ENCODE assay signal across 15 cellular contexts in genomic region chr1:112686417-112686816, GRCh38.
"Had no signal": no experiment of that assay in that cellular context is flagged by ENCODE, and none has a peak within 500 bp of the region (broad histone marks: within the 10 kb centered on the region; RNA-seq: fewer than 3 reads in every experiment).

No MANE protein-coding gene starts in this region.

- ATAC-seq: gastrocnemius medialis; heart right ventricle; naive thymus-derived CD4-positive, alpha-beta T cell had no signal

- H3K9me3 ChIP-seq: colonic mucosa, gastrocnemius medialis, heart right ventricle, neutrophil, right atrium auricular region, tibial artery, vagina had no signal

- H3K27ac Mint-ChIP-seq: T-helper 2 cell treated with Interferon-gamma antibody and Interleukin-4, amounts not matched to agents 5 μg/mL and 100 μg/mL, for 36 hours had no signal

- H3K4me3 ChIP-seq: colonic mucosa, gastrocnemius medialis, heart right ventricle, right atrium auricular region, tibial artery, vagina had no signal

- H3K27ac ChIP-seq: colonic mucosa, gastrocnemius medialis, heart right ventricle, neutrophil, right atrium auricular region, tibial artery, vagina had no signal

- H3K4me3 Mint-ChIP-seq: naive thymus-derived CD4-positive, alpha-beta T cell; T-helper 2 cell treated with Interferon-gamma antibody and Interleukin-4, amounts not matched to agents 5 μg/mL and 100 μg/mL, for 36 hours had no signal

- H3K36me3 ChIP-seq: colonic mucosa, neutrophil had no signal

- DNase-seq: activated CD4-positive, alpha-beta T cell treated with anti-CD3 and anti-CD28 coated beads, Interleukin-2, amount 50 U/mL, for 4 hours; activated CD4-positive, CD25-positive, alpha-beta regulatory T cell treated with anti-CD3 and anti-CD28 coated beads, Interleukin-2, amount 50 U/mL, for 72 hours; activated gamma-delta T cell treated with Interleukin-2 at 50 U/mL for 16 hours; activated T-cell treated with anti-CD3 and anti-CD28 coated beads, Interleukin-2, amount 50 U/mL, for 1 hour; colonic mucosa; gastrocnemius medialis; heart right ventricle; midbrain; naive thymus-derived CD4-positive, alpha-beta T cell; small intestine; tibial artery had no signal

- H3K4me1 ChIP-seq: colonic mucosa, right atrium auricular region had no signal

- H3K27me3 ChIP-seq: colonic mucosa, gastrocnemius medialis, heart right ventricle, neutrophil, right atrium auricular region, tibial artery, vagina had no signal

- H3K27me3 Mint-ChIP-seq: naive thymus-derived CD4-positive, alpha-beta T cell had no signal

- H3K9me3 Mint-ChIP-seq: naive thymus-derived CD4-positive, alpha-beta T cell; T-helper 2 cell treated with Interferon-gamma antibody and Interleukin-4, amounts not matched to agents 5 μg/mL and 100 μg/mL, for 36 hours had no signal
